In genomic region chr17:81480140-81480917, GRCh38 we compare ENCODE assay signal across 10 cellular contexts. TPM values are rescaled to one million over a fixed set of nuclear protein-coding genes. Genes with fewer than 3 reads are reported as not detected.
DNase-seq lines count a peak whose midpoint lies in the region; TF ChIP-seq lines count a peak whose summit lies in the region.
"Had no signal": no experiment of that assay in that cellular context is flagged by ENCODE, and none has a peak within 500 bp of the region (broad histone marks: within the 10 kb centered on the region; RNA-seq: fewer than 3 reads in every experiment).

No MANE protein-coding gene starts in this region.

- no peak for TF ChIP-seq CTCF in fibroblast of villous mesenchyme (IDR thresholded peaks at IDR 0.05; ENCODE audit: insufficient read depth, low read depth, low read length)

- no peak overlapping the region for H3K4me3 ChIP-seq in fibroblast of villous mesenchyme (ENCODE audit: low read depth, low read length)
- no peak overlapping the region for H3K4me3 ChIP-seq in skeletal muscle cell (ENCODE audit: low read depth, low read length)

- peak; percentile 64 for DNase-seq in GM04504 (ENCODE audit: low read depth)
- peak; percentile 20 to 72 for DNase-seq in SHP77 (lab: John Stamatoyannopoulos, UW)
- DNase-seq in fibroblast of villous mesenchyme (ENCODE audit: low read depth): peak; percentile 67
- DNase-seq in skeletal muscle cell (ENCODE audit: low read depth): peak; percentile 41
- DNase-seq in activated CD4-positive, alpha-beta T cell treated with anti-CD3 and anti-CD28 coated beads, Interleukin-2, amount 50 U/mL, for 4 hours: no peak
- no peak for DNase-seq in activated naive CD4-positive, alpha-beta T cell (lab: John Stamatoyannopoulos, UW)
- DNase-seq in AML-193 (lab: John Stamatoyannopoulos, UW): no peak
- DNase-seq: activated CD8-positive, alpha-beta memory T cell treated with anti-CD3 and anti-CD28 coated beads, Interleukin-2, amount 10 ng/mL, durations not matched to agents 7 days and 5 days; mammary epithelial cell; stimulated activated CD4-positive, alpha-beta T cell treated with anti-CD3 and anti-CD28 coated beads, Interleukin-4, amount 100 ng/mL, for 4 hours had no signal

RNA-seq across cellular contexts. Expression of gene ACTG1, which starts 32.3 kb away (rescaled TPM):
- 10,242 and 13,686 TPM in 2 replicates for total RNA-seq in fibroblast of villous mesenchyme

RNA-seq across cellular contexts. Expression of gene FSCN2, which starts 47.8 kb away (rescaled TPM):
- 1.7 and 3.5 TPM in 2 replicates for total RNA-seq in fibroblast of villous mesenchyme

Comparison
In these comparisons a context has a peak if more than half of its experiments do, and no peak if none do; other contexts are left out.
1. DNase-seq: peak in GM04504 (single experiment), SHP77 (2 of 2), fibroblast of villous mesenchyme (single experiment) and skeletal muscle cell (single experiment); none in activated CD4-positive, alpha-beta T cell treated with anti-CD3 and anti-CD28 coated beads, Interleukin-2, amount 50 U/mL, for 4 hours (0 of 2), activated naive CD4-positive, alpha-beta T cell (0 of 4) and AML-193 (0 of 2).